23 cellular contexts compared by ENCODE assay signal in the genomic region with DNA sequence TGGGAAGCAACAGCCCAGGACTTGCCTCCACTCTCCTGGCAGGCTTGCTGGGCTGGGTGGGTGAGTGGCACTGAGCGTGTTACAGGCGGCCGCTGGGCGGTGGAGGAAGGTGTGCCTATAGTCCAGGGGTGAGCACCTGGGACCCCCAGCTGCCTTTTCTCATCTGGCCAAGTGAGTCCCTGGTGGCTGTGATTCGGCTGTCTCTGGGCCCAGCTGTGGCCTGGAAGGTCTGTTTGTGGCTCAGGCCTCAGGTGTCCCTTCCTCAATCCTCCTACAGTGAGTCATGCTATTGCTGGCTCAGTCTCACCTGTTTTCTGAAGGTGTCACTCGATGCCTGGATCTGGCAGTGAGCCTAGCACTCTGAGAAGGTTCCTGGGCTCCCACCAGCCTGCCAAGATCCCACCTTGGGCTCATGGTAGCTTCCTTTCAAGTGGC.
DNase-seq lines count a peak whose midpoint lies in the region; ATAC-seq and TF ChIP-seq lines count a peak whose summit lies in the region.
"Had no signal": no experiment of that assay in that cellular context is flagged by ENCODE, and none has a peak within 500 bp of the region (broad histone marks: within the 10 kb centered on the region; RNA-seq: fewer than 3 reads in every experiment).

No MANE protein-coding gene starts in this region.

- no peaks in the 10 kb centered on the region for H3K4me1 ChIP-seq in PC-9 (replicated peaks; ENCODE audit: insufficient read depth)
- H3K4me1 ChIP-seq in smooth muscle cell (ENCODE audit: low read depth), result no peaks in the 10 kb centered on the region
- H3K4me1 ChIP-seq: Peyer's patch had no signal

- no peaks in the 10 kb centered on the region for H3K9me2 ChIP-seq in PC-9 (ENCODE audit: insufficient read depth)

- H3K9me3 ChIP-seq in PC-9 (ENCODE audit: insufficient read depth, low read depth) (no peaks in the 10 kb centered on the region), smooth muscle cell (replicated peaks; ENCODE audit: low read depth) (no peaks in the 10 kb centered on the region)
- H3K9me3 ChIP-seq: Peyer's patch had no signal

- WGBS in smooth muscle cell (ENCODE audit: low lambda C conversion rate), result 99% methylated on average over 6 of the region's 6 CpGs

- H3K27ac ChIP-seq in PC-9 (no peak overlapping the region), epithelial cell of prostate (peak overlapping the region; percentile 59), smooth muscle cell (ENCODE audit: low read depth) (no peak overlapping the region)
- H3K27ac ChIP-seq: Peyer's patch had no signal

- H4K20me1 ChIP-seq in PC-9 (ENCODE audit: insufficient read depth), result no peaks in the 10 kb centered on the region
- H4K20me1 ChIP-seq in smooth muscle cell (ENCODE audit: low read depth), result no peaks in the 10 kb centered on the region

- no peaks in the 10 kb centered on the region for H3K79me2 ChIP-seq in PC-9 (ENCODE audit: low read depth)
- H3K79me2 ChIP-seq in smooth muscle cell (ENCODE audit: low read depth), result no peaks in the 10 kb centered on the region

- DNase-seq in NCI-H2196 (lab: John Stamatoyannopoulos, UW; ENCODE audit: unreplicated experiment) (peak; percentile 12), NCI-H2196 treated with DMSO at 0.1 percent for 48 hours (lab: John Stamatoyannopoulos, UW; ENCODE audit: unreplicated experiment) (no peak), PC-9 (peak; percentile 8 to 67), epithelial cell of prostate (ENCODE audit: low read depth, low spot score) (peak; percentile 50), renal cortical epithelial cell (ENCODE audit: low read depth) (peak; percentile 15), dedifferentiated amniotic fluid mesenchymal stem cell (ENCODE audit: extremely low spot score) (no peak), smooth muscle cell (lab: John Stamatoyannopoulos, UW; ENCODE audit: unreplicated experiment) (no peak)
- DNase-seq: 8988T; activated CD4-positive, alpha-beta T cell treated with anti-CD3 and anti-CD28 coated beads for 36 hours; activated CD8-positive, alpha-beta T cell treated with anti-CD3 and anti-CD28 coated beads for 36 hours; amygdala; CD4-positive, CD25-positive, alpha-beta regulatory T cell; KG1; left ventricle myocardium superior; NCI-H1417; NCI-H2029 treated with DMSO at 0.1 percent for 48 hours; NCI-H226; NCI-H526 treated with DMSO at 0.1 percent for 48 hours; Peyer's patch; stimulated activated naive CD8-positive, alpha-beta T cell treated with anti-CD3 and anti-CD28 coated beads, Interleukin-15, Interleukin-2, amounts not matched to agents 100 U/mL and 50 U/mL, for 24 hours had no signal

- H2AFZ ChIP-seq in PC-9 (no peak overlapping the region), smooth muscle cell (ENCODE audit: low read depth) (no peak overlapping the region)

- H3F3A ChIP-seq in PC-9 (ENCODE audit: insufficient read depth, low read depth) (no peaks in the 10 kb centered on the region), smooth muscle cell (ENCODE audit: low read depth) (no peaks in the 10 kb centered on the region)

- no peak overlapping the region for H3K4me3 ChIP-seq in PC-9
- H3K4me3 ChIP-seq in smooth muscle cell, result no peak overlapping the region
- H3K4me3 ChIP-seq: Peyer's patch had no signal

- BruUV-seq in PC-9 (replicated peaks; lab: Mats Ljungman, UMichigan), result no TSS peak

- H3K4me2 ChIP-seq in PC-9, result no peak overlapping the region
- no peak overlapping the region for H3K4me2 ChIP-seq in smooth muscle cell

- no peaks in the 10 kb centered on the region for H3K36me3 ChIP-seq in PC-9 (ENCODE audit: low read depth)
- no peaks in the 10 kb centered on the region for H3K36me3 ChIP-seq in smooth muscle cell (ENCODE audit: low read depth)
- H3K36me3 ChIP-seq: Peyer's patch had no signal

- TF ChIP-seq CTCF in PC-9 (conservative IDR thresholded peaks at IDR 0.05), result no peak
- TF ChIP-seq CTCF in smooth muscle cell (IDR thresholded peaks at IDR 0.05; ENCODE audit: borderline replicate concordance, insufficient read depth, poor library complexity, severe bottlenecking), result no peak

- H3K27me3 ChIP-seq in PC-9 (ENCODE audit: insufficient read depth, low read depth), result no peaks in the 10 kb centered on the region
- peaks cover 41% of the 10 kb centered on the region for H3K27me3 ChIP-seq in smooth muscle cell (ENCODE audit: low read depth)
- H3K27me3 ChIP-seq: Peyer's patch had no signal

- no peak overlapping the region for H3K9ac ChIP-seq in smooth muscle cell (ENCODE audit: low read depth)

- intact Hi-C loops in PC-9 (cut with micrococcal nuclease; ENCODE audit: unreplicated experiment), result no loop called here

- ATAC-seq in HG03520 (IDR thresholded peaks at IDR 0.05; ENCODE audit: unreplicated experiment), result no peak
- ATAC-seq: activated CD4-positive, alpha-beta T cell treated with anti-CD3 and anti-CD28 coated beads for 36 hours; activated CD8-positive, alpha-beta T cell treated with anti-CD3 and anti-CD28 coated beads for 36 hours; activated naive CD4-positive, alpha-beta T cell treated with anti-CD3 and anti-CD28 coated beads, Interleukin-2, amount 50 U/mL, for 72 hours; left ventricle myocardium superior; naive thymus-derived CD8-positive, alpha-beta T cell; stimulated activated naive CD8-positive, alpha-beta T cell treated with anti-CD3 and anti-CD28 coated beads, Interleukin-15, Interleukin-2, amounts not matched to agents 100 U/mL and 50 U/mL, for 24 hours had no signal

- CTCF ChIA-PET in PC-9 (lab: Charles Lee), result no interaction called here

- POLR2A ChIA-PET in PC-9 (lab: Charles Lee; ENCODE audit: unreplicated experiment), result no interaction called here

Comparison
In these comparisons a context has a peak if more than half of its experiments do, and no peak if none do; other contexts are left out.
1. DNase-seq: peak in NCI-H2196 (single experiment), PC-9 (2 of 2), epithelial cell of prostate (single experiment) and renal cortical epithelial cell (single experiment); none in NCI-H2196 treated with DMSO at 0.1 percent for 48 hours (single experiment), dedifferentiated amniotic fluid mesenchymal stem cell (single experiment) and smooth muscle cell (single experiment).